Comparison of ENCODE assay signal across 18 cellular contexts in the genomic region with DNA sequence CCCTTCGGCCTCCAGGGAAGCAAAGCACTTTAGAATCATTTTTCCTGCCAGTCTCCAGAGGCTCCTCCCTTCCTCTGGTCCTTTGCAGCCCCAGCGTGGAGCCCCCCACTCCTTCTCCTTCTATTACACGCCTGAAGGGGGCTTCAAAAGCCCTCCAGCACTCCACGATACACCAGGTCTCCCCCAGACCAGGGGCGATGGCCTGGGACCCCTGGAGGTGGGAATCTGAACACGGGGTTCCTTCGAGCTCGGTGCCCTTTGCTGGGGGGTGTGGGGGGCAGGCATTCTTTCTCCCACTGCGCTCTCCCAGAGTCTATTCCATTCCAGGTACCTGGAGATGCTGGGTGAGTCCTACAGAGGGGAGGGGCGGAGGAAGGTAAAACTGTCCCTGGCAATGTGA.
"Had no signal": no experiment of that assay in that cellular context is flagged by ENCODE, and none has a peak within 500 bp of the region (broad histone marks: within the 10 kb centered on the region; RNA-seq: fewer than 3 reads in every experiment).

No MANE protein-coding gene starts in this region.

- H3K27ac ChIP-seq: hepatocyte, neutrophil, pancreas, tibial nerve, vagina had no signal

- H3K79me2 ChIP-seq: hepatocyte had no signal

- H3K27ac Mint-ChIP-seq: activated CD4-positive, alpha-beta T cell treated with anti-CD3 and anti-CD28 coated beads, Interleukin-2, amount 10 ng/mL, durations not matched to agents 7 days and 5 days; activated CD8-positive, alpha-beta T cell treated with anti-CD3 and anti-CD28 coated beads, Interleukin-2, amount 10 ng/mL, durations not matched to agents 7 days and 5 days; activated naive CD4-positive, alpha-beta T cell treated with anti-CD3 and anti-CD28 coated beads, Interleukin-2, amount 50 U/mL, for 24 hours; activated T-cell treated with anti-CD3 and anti-CD28 coated beads, Interleukin-2, amount 50 U/mL, for 24 hours; activated T-helper 2 cell treated with anti-CD3 and anti-CD28 coated beads, Interferon-gamma antibody, Interleukin-2, Interleukin-4, amounts not matched to agents 10 μg/mL and 5 μg/mL and 100 μg/mL, durations not matched to agents 14 hours and 24 hours and 36 hours; effector memory CD8-positive, alpha-beta T cell; naive B cell had no signal

- ATAC-seq: activated CD8-positive, alpha-beta T cell treated with anti-CD3 and anti-CD28 coated beads, Interleukin-2, amount 10 ng/mL, durations not matched to agents 7 days and 5 days; effector memory CD8-positive, alpha-beta T cell; pancreas; stimulated activated naive CD8-positive, alpha-beta T cell treated with anti-CD3 and anti-CD28 coated beads, Interleukin-15, Interleukin-2, amounts not matched to agents 100 U/mL and 50 U/mL, for 24 hours had no signal

- H3K27me3 Mint-ChIP-seq: activated CD4-positive, alpha-beta T cell treated with anti-CD3 and anti-CD28 coated beads, Interleukin-2, amount 10 ng/mL, durations not matched to agents 7 days and 5 days; activated naive CD4-positive, alpha-beta T cell treated with anti-CD3 and anti-CD28 coated beads, Interleukin-2, amount 50 U/mL, for 24 hours; activated T-cell treated with anti-CD3 and anti-CD28 coated beads, Interleukin-2, amount 50 U/mL, for 24 hours; effector memory CD8-positive, alpha-beta T cell; naive B cell had no signal

- H3K36me3 Mint-ChIP-seq: activated naive CD4-positive, alpha-beta T cell treated with anti-CD3 and anti-CD28 coated beads, Interleukin-2, amount 50 U/mL, for 24 hours; naive B cell had no signal

- H3K4me1 Mint-ChIP-seq: activated CD4-positive, alpha-beta T cell treated with anti-CD3 and anti-CD28 coated beads, Interleukin-2, amount 10 ng/mL, durations not matched to agents 7 days and 5 days; activated naive CD4-positive, alpha-beta T cell treated with anti-CD3 and anti-CD28 coated beads, Interleukin-2, amount 50 U/mL, for 24 hours had no signal

- H3K36me3 ChIP-seq: neutrophil, pancreas, tibial nerve, vagina had no signal

- H3K4me2 ChIP-seq: hepatocyte had no signal

- H2AFZ ChIP-seq: hepatocyte had no signal

- DNase-seq: activated CD4-positive, alpha-beta T cell treated with anti-CD3 and anti-CD28 coated beads, Interleukin-2, amount 10 ng/mL, durations not matched to agents 7 days and 5 days; activated CD8-positive, alpha-beta T cell treated with anti-CD3 and anti-CD28 coated beads, Interleukin-2, amount 10 ng/mL, durations not matched to agents 7 days and 5 days; activated T-cell treated with anti-CD3 and anti-CD28 coated beads, Interleukin-2, amount 50 U/mL, for 24 hours; dermis blood vessel endothelial cell; effector memory CD8-positive, alpha-beta T cell; islet precursor cell; mammary epithelial cell; naive B cell; stimulated activated naive CD8-positive, alpha-beta T cell treated with anti-CD3 and anti-CD28 coated beads, Interleukin-15, Interleukin-2, amounts not matched to agents 100 U/mL and 50 U/mL, for 24 hours; substantia nigra; T1000 had no signal

- H3K27me3 ChIP-seq: hepatocyte, neutrophil, pancreas, tibial nerve, vagina had no signal

- H3K9me3 ChIP-seq: neutrophil, pancreas, vagina had no signal

- H3K9me3 Mint-ChIP-seq: activated CD4-positive, alpha-beta T cell treated with anti-CD3 and anti-CD28 coated beads, Interleukin-2, amount 10 ng/mL, durations not matched to agents 7 days and 5 days; activated naive CD4-positive, alpha-beta T cell treated with anti-CD3 and anti-CD28 coated beads, Interleukin-2, amount 50 U/mL, for 24 hours; activated T-cell treated with anti-CD3 and anti-CD28 coated beads, Interleukin-2, amount 50 U/mL, for 24 hours; activated T-helper 2 cell treated with anti-CD3 and anti-CD28 coated beads, Interferon-gamma antibody, Interleukin-2, Interleukin-4, amounts not matched to agents 10 μg/mL and 5 μg/mL and 100 μg/mL, durations not matched to agents 14 hours and 24 hours and 36 hours; effector memory CD8-positive, alpha-beta T cell had no signal

- H3K4me3 Mint-ChIP-seq: activated CD4-positive, alpha-beta T cell treated with anti-CD3 and anti-CD28 coated beads, Interleukin-2, amount 10 ng/mL, durations not matched to agents 7 days and 5 days; activated CD8-positive, alpha-beta T cell treated with anti-CD3 and anti-CD28 coated beads, Interleukin-2, amount 10 ng/mL, durations not matched to agents 7 days and 5 days; activated naive CD4-positive, alpha-beta T cell treated with anti-CD3 and anti-CD28 coated beads, Interleukin-2, amount 50 U/mL, for 24 hours; activated T-cell treated with anti-CD3 and anti-CD28 coated beads, Interleukin-2, amount 50 U/mL, for 24 hours; effector memory CD8-positive, alpha-beta T cell; naive B cell had no signal

- H3K4me1 ChIP-seq: pancreas, tibial nerve, vagina had no signal

- H3K4me3 ChIP-seq: hepatocyte, pancreas, tibial nerve, vagina had no signal

- FAIRE-seq: pancreas had no signal
